1 cellular context compared by ENCODE assay signal in the genomic region with DNA sequence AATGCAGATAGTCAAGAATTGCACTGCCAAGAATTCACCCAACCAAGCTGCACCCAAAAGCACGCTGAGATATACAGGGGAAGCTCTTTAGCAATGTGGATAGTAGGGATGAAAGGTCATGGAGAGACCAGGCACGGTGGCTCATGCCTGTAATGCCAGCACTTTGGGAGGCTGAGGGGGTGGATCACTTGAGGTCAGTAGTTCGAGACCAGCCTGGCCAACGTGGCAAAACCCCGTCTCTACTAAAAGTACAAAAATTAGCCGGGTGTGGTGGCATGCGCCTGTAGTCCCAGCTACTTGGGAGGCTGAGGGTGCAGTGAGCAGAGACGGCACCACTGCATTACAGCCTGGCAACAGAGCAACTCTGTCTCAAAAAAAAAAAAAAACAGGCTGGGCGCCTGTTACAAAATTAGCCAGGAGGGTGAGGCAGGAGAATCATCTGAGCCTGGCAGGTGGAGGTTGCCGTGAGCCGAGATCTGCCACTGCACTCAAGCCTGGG.
TF ChIP-seq lines count a peak whose summit lies in the region.

No MANE protein-coding gene starts in this region.

TF ChIP-seq in liver, 16 proteins besides CTCF, POLR2A, EP300 and RAD21:
- TF ChIP-seq RXRA (IDR thresholded peaks at IDR 0.05) = peak; percentile 42 to 59
- TF ChIP-seq EGR1 (IDR thresholded peaks at IDR 0.05; ENCODE audit: low read depth in 2 of 2) = peak in 1 of 2 donors; percentile 27
